ENCODE assay signal across 8 cellular contexts in genomic region chr3:113696658-113697191, GRCh38. TPM values are rescaled to one million over a fixed set of nuclear protein-coding genes. Genes with fewer than 3 reads are reported as not detected.
DNase-seq lines count a peak whose midpoint lies in the region; ATAC-seq and TF ChIP-seq lines count a peak whose summit lies in the region.

No MANE protein-coding gene starts in this region.

- TF ChIP-seq CTCF in spleen (IDR thresholded peaks at IDR 0.05 in 8 of 11, conservative IDR thresholded peaks at IDR 0.05 in 3 of 11), result peak in 9 of 11 experiments; percentile 7 to 60 (median 42)

- intact Hi-C loops in spleen (cut with DNase I; ENCODE audit: low total_unique reads), result no loop called here

- TF ChIP-seq POLR2A in spleen (IDR thresholded peaks at IDR 0.05), result no peak

- peak overlapping the region; percentile 60 to 89 (median 85) for H3K4me3 ChIP-seq in spleen

- 0 to 1% (median 0%) methylated on average over 21 to 31 of the region's 31 CpGs for WGBS in spleen, 5 donors

- H3K4me1 ChIP-seq in spleen, result peaks cover 21 to 65% (median 49%) of the 10 kb centered on the region in 6 donors

- peak overlapping the region; percentile 99 to 100 (median 100) for H3K27ac ChIP-seq in spleen

- H3K27me3 ChIP-seq in spleen (replicated peaks in 1 of 7), result no peaks in the 10 kb centered on the region

- H3K36me3 ChIP-seq in spleen, result no peaks in the 10 kb centered on the region

- H3K9me3 ChIP-seq in spleen, result no peaks in the 10 kb centered on the region

- DNase-seq in AG08395 (ENCODE audit: low spot score), result peak; percentile 99
- DNase-seq in NCI-H2227 treated with DMSO at 0.1 percent for 48 hours (lab: John Stamatoyannopoulos, UW), result peak; percentile 95
- DNase-seq in activated CD4-positive, CD25-positive, alpha-beta regulatory T cell (lab: John Stamatoyannopoulos, UW), result peak; percentile 94 to 97 (median 96)
- DNase-seq in cerebellar cortex (ENCODE audit: low spot score), result peak; percentile 100
- peak; percentile 100 for DNase-seq in iris pigment epithelial cell (ENCODE audit: low read depth)
- DNase-seq in spleen, result peak; percentile 99

- ATAC-seq in GM18909 (IDR thresholded peaks at IDR 0.05; ENCODE audit: poor library complexity, unreplicated experiment) (peak; percentile 96), HG03175 (IDR thresholded peaks at IDR 0.05; ENCODE audit: unreplicated experiment) (peak; percentile 92)

RNA-seq across cellular contexts. Expression of gene USF3, which starts 0.3 kb away (rescaled TPM):
- total RNA-seq in spleen, result 10 to 100 TPM; 23.9 to 36.0 (median 28.4) TPM
- polyA plus RNA-seq in spleen, result 1 to 10 TPM; 5.5 to 8.2 (median 7.0) TPM

RNA-seq across cellular contexts. Expression of gene NAA50, which starts 49.3 kb away (rescaled TPM):
- 100 to 1,000 TPM in 1 of 7 donors, 10 to 100 TPM in 6; 61.9 to 100 (median 79.4) TPM for total RNA-seq in spleen
- polyA plus RNA-seq in spleen, result 10 to 100 TPM; 24.4 to 37.7 (median 33.9) TPM

RNA-seq across cellular contexts. Expression of gene ATP6V1A, which starts 50.1 kb away (rescaled TPM):
- total RNA-seq in spleen, result 100 to 1,000 TPM in 1 of 7 donors, 10 to 100 TPM in 6; 69.9 to 109 (median 92.7) TPM
- 10 to 100 TPM; 13.3 to 26.0 (median 16.9) TPM for polyA plus RNA-seq in spleen

Comparison
In these comparisons a context has a peak if more than half of its experiments do, and no peak if none do; other contexts are left out.
1. Peak in every context shown above with its lines: DNase-seq, ATAC-seq, H3K4me3 ChIP-seq and H3K27ac ChIP-seq.